1 cellular context compared by ENCODE assay signal in genomic region chr4:102827674-102828496, GRCh38.
TF ChIP-seq lines count a peak whose summit lies in the region.

No MANE protein-coding gene starts in this region.

TF ChIP-seq in HepG2, 621 proteins besides CTCF, POLR2A, EP300 and RAD21 (continued from another document and continues in another):
- TF ChIP-seq, protein P1, sequence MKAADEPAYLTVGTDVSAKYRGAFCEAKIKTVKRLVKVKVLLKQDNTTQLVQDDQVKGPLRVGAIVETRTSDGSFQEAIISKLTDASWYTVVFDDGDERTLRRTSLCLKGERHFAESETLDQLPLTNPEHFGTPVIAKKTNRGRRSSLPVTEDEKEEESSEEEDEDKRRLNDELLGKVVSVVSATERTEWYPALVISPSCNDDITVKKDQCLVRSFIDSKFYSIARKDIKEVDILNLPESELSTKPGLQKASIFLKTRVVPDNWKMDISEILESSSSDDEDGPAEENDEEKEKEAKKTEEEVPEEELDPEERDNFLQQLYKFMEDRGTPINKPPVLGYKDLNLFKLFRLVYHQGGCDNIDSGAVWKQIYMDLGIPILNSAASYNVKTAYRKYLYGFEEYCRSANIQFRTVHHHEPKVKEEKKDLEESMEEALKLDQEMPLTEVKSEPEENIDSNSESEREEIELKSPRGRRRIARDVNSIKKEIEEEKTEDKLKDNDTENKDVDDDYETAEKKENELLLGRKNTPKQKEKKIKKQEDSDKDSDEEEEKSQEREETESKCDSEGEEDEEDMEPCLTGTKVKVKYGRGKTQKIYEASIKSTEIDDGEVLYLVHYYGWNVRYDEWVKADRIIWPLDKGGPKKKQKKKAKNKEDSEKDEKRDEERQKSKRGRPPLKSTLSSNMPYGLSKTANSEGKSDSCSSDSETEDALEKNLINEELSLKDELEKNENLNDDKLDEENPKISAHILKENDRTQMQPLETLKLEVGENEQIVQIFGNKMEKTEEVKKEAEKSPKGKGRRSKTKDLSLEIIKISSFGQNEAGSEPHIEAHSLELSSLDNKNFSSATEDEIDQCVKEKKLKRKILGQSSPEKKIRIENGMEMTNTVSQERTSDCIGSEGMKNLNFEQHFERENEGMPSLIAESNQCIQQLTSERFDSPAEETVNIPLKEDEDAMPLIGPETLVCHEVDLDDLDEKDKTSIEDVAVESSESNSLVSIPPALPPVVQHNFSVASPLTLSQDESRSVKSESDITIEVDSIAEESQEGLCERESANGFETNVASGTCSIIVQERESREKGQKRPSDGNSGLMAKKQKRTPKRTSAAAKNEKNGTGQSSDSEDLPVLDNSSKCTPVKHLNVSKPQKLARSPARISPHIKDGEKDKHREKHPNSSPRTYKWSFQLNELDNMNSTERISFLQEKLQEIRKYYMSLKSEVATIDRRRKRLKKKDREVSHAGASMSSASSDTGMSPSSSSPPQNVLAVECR (CRISPR knock-in tag; IDR thresholded peaks at IDR 0.05; ENCODE audit: borderline replicate concordance) = peak; percentile 64; the same call in 1 of the 2 replicates
- TF ChIP-seq HDAC1 (CRISPR knock-in tag; IDR thresholded peaks at IDR 0.05) (no peak), SMARCE1 (IDR thresholded peaks at IDR 0.05; ENCODE audit: borderline replicate concordance) (no peak), ZNF770 (CRISPR knock-in tag; IDR thresholded peaks at IDR 0.05) (no peak; the same call in 1 of the 2 replicates), ZMYM4 (CRISPR knock-in tag; IDR thresholded peaks at IDR 0.05) (peak; percentile 97), LCORL (IDR thresholded peaks at IDR 0.05) (no peak), LCORL (CRISPR knock-in tag; IDR thresholded peaks at IDR 0.05) (peak; percentile 61), TCF7 (IDR thresholded peaks at IDR 0.05; ENCODE audit: low read depth) (no peak), ARNTL (CRISPR knock-in tag; IDR thresholded peaks at IDR 0.05) (peak; percentile 2; the same call in 1 of the 2 replicates), THAP8 (CRISPR knock-in tag; IDR thresholded peaks at IDR 0.05; ENCODE audit: borderline replicate concordance) (peak; percentile 72; the same call in 1 of the 2 replicates), ZFYVE20 (CRISPR knock-in tag; IDR thresholded peaks at IDR 0.05; ENCODE audit: borderline replicate concordance, low read depth) (no peak), ZBTB8A (CRISPR knock-in tag; IDR thresholded peaks at IDR 0.05; ENCODE audit: borderline replicate concordance, low read depth) (no peak), SNAPC2 (CRISPR knock-in tag; IDR thresholded peaks at IDR 0.05) (no peak), ZNF614 (CRISPR knock-in tag; IDR thresholded peaks at IDR 0.05; ENCODE audit: borderline replicate concordance) (peak; percentile 72; the same call in 1 of the 2 replicates), SP1 (IDR thresholded peaks at IDR 0.05) (peak; percentile 69; the same call in 1 of the 2 replicates), SP1 (CRISPR knock-in tag; IDR thresholded peaks at IDR 0.05) (peak; percentile 77), ZMAT5 (CRISPR knock-in tag; IDR thresholded peaks at IDR 0.05; ENCODE audit: borderline replicate concordance, low read depth) (no peak), ATRX (CRISPR knock-in tag; IDR thresholded peaks at IDR 0.05; ENCODE audit: borderline replicate concordance) (no peak), SP4 (CRISPR knock-in tag; IDR thresholded peaks at IDR 0.05) (peak; percentile 71; the same call in 1 of the 2 replicates), ZNF605 (CRISPR knock-in tag; IDR thresholded peaks at IDR 0.05) (peak; percentile 47; the same call in 1 of the 2 replicates), NR3C1 (CRISPR knock-in tag; IDR thresholded peaks at IDR 0.05) (no peak), FOXP4 (CRISPR knock-in tag; IDR thresholded peaks at IDR 0.05) (peak; percentile 37; the same call in 1 of the 2 replicates), BHLHE40 (IDR thresholded peaks at IDR 0.05; ENCODE audit: low read length) (peak; percentile 79), ZNF652 (CRISPR knock-in tag; IDR thresholded peaks at IDR 0.05; ENCODE audit: borderline replicate concordance, low read depth) (peak; percentile 5; the same call in 1 of the 2 replicates), MXI1 (IDR thresholded peaks at IDR 0.05; ENCODE audit: borderline replicate concordance, low read depth, low read length) (peak; percentile 63; the same call in 1 of the 3 replicates), ETV5 (CRISPR knock-in tag; IDR thresholded peaks at IDR 0.05; ENCODE audit: borderline replicate concordance) (peak; percentile 65), TSC22D2 (CRISPR knock-in tag; IDR thresholded peaks at IDR 0.05; ENCODE audit: borderline replicate concordance) (no peak; the same call in 1 of the 2 replicates), SOX6 (IDR thresholded peaks at IDR 0.05) (no peak), SOX6 (CRISPR knock-in tag; IDR thresholded peaks at IDR 0.05) (peak; percentile 68), NFE2L2 (IDR thresholded peaks at IDR 0.05; ENCODE audit: low read length) (no peak), ZNF205 (CRISPR knock-in tag; IDR thresholded peaks at IDR 0.05) (no peak; the same call in 1 of the 2 replicates), NR0B2 (CRISPR knock-in tag; IDR thresholded peaks at IDR 0.05) (peak; percentile 80; the same call in 1 of the 2 replicates), HNF4A (CRISPR knock-in tag; IDR thresholded peaks at IDR 0.05) (no peak), ZNF10 (CRISPR knock-in tag; IDR thresholded peaks at IDR 0.05; ENCODE audit: borderline replicate concordance, low read depth) (no peak), SSRP1 (CRISPR knock-in tag; IDR thresholded peaks at IDR 0.05) (no peak; the same call in 1 of the 2 replicates), CREM (IDR thresholded peaks at IDR 0.05) (peak; percentile 77), CREM (CRISPR knock-in tag; IDR thresholded peaks at IDR 0.05) (no peak), DMAP1 (CRISPR knock-in tag; IDR thresholded peaks at IDR 0.05) (peak; percentile 55)
- TF ChIP-seq, protein P2, sequence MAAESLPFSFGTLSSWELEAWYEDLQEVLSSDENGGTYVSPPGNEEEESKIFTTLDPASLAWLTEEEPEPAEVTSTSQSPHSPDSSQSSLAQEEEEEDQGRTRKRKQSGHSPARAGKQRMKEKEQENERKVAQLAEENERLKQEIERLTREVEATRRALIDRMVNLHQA (CRISPR knock-in tag; IDR thresholded peaks at IDR 0.05) = no peak
- TF ChIP-seq, protein P3, sequence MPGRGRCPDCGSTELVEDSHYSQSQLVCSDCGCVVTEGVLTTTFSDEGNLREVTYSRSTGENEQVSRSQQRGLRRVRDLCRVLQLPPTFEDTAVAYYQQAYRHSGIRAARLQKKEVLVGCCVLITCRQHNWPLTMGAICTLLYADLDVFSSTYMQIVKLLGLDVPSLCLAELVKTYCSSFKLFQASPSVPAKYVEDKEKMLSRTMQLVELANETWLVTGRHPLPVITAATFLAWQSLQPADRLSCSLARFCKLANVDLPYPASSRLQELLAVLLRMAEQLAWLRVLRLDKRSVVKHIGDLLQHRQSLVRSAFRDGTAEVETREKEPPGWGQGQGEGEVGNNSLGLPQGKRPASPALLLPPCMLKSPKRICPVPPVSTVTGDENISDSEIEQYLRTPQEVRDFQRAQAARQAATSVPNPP (CRISPR knock-in tag; IDR thresholded peaks at IDR 0.05) = no peak
- TF ChIP-seq, protein P4, sequence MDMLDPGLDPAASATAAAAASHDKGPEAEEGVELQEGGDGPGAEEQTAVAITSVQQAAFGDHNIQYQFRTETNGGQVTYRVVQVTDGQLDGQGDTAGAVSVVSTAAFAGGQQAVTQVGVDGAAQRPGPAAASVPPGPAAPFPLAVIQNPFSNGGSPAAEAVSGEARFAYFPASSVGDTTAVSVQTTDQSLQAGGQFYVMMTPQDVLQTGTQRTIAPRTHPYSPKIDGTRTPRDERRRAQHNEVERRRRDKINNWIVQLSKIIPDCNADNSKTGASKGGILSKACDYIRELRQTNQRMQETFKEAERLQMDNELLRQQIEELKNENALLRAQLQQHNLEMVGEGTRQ (IDR thresholded peaks at IDR 0.05; ENCODE audit: low read depth, low read length) = peak; percentile 17; the same call in 1 of the 2 replicates
- TF ChIP-seq, protein P4 (CRISPR knock-in tag; IDR thresholded peaks at IDR 0.05; ENCODE audit: borderline replicate concordance) = no peak
- TF ChIP-seq, protein P5, sequence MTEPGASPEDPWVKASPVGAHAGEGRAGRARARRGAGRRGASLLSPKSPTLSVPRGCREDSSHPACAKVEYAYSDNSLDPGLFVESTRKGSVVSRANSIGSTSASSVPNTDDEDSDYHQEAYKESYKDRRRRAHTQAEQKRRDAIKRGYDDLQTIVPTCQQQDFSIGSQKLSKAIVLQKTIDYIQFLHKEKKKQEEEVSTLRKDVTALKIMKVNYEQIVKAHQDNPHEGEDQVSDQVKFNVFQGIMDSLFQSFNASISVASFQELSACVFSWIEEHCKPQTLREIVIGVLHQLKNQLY (CRISPR knock-in tag; IDR thresholded peaks at IDR 0.05) = no peak
- TF ChIP-seq, protein P6, sequence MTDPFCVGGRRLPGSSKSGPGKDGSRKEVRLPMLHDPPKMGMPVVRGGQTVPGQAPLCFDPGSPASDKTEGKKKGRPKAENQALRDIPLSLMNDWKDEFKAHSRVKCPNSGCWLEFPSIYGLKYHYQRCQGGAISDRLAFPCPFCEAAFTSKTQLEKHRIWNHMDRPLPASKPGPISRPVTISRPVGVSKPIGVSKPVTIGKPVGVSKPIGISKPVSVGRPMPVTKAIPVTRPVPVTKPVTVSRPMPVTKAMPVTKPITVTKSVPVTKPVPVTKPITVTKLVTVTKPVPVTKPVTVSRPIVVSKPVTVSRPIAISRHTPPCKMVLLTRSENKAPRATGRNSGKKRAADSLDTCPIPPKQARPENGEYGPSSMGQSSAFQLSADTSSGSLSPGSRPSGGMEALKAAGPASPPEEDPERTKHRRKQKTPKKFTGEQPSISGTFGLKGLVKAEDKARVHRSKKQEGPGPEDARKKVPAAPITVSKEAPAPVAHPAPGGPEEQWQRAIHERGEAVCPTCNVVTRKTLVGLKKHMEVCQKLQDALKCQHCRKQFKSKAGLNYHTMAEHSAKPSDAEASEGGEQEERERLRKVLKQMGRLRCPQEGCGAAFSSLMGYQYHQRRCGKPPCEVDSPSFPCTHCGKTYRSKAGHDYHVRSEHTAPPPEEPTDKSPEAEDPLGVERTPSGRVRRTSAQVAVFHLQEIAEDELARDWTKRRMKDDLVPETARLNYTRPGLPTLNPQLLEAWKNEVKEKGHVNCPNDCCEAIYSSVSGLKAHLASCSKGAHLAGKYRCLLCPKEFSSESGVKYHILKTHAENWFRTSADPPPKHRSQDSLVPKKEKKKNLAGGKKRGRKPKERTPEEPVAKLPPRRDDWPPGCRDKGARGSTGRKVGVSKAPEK (CRISPR knock-in tag; IDR thresholded peaks at IDR 0.05; ENCODE audit: borderline replicate concordance) = no peak
- TF ChIP-seq, protein P7, sequence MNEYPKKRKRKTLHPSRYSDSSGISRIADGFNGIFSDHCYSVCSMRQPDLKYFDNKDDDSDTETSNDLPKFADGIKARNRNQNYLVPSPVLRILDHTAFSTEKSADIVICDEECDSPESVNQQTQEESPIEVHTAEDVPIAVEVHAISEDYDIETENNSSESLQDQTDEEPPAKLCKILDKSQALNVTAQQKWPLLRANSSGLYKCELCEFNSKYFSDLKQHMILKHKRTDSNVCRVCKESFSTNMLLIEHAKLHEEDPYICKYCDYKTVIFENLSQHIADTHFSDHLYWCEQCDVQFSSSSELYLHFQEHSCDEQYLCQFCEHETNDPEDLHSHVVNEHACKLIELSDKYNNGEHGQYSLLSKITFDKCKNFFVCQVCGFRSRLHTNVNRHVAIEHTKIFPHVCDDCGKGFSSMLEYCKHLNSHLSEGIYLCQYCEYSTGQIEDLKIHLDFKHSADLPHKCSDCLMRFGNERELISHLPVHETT (CRISPR knock-in tag; conservative IDR thresholded peaks at IDR 0.05) = no peak; the same call in 1 of the 2 replicates
